8 cellular contexts compared by ENCODE assay signal in the genomic region with DNA sequence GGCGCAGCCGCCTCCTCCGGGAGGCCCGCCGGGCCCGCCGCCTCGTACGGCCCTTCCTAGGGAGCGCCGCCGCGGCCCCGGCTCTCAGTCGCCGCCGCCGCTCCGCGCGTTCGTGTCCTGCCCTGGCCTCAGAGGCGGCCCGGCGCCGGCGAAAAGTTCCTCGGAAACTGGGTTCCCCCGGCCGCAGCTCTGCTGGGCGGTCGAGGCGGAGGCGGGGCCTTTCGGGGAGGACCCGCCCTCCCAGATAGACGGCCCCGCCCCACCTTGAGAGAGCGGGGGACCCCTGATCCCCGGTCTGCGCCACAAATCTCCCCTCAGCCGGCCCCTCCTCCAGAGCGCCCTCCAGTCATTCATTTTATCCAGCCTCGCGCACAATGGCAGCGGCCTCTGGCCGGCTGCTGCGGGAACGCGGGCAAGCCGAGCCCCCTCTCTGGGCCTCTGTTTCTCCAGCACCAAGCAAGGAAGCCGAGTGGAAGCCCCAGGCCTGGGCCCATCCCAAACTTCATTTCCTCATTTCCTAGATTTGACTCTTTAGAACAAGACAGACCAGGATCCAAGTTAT. TPM values are rescaled to one million over a fixed set of nuclear protein-coding genes. Genes with fewer than 3 reads are reported as not detected.
DNase-seq lines count a peak whose midpoint lies in the region; ATAC-seq, FAIRE-seq and TF ChIP-seq lines count a peak whose summit lies in the region.

TSS of gene SREBF1 (minus strand) at position 169 of the 562 bp plus-strand sequence. CDS start 169 bp downstream, outside the sequence.

- peak; percentile 80 to 87 for DNase-seq in A549 (ENCODE audit: low read depth in 1 of 2, low spot score in 1 of 2)
- peak; percentile 82 for DNase-seq in RKO (ENCODE audit: low spot score)
- DNase-seq in activated naive CD4-positive, alpha-beta T cell treated with anti-CD3 and anti-CD28 coated beads, Interleukin-2, amount 10 ng/mL, durations not matched to agents 7 days and 5 days = peak; percentile 77
- peak; percentile 54 for DNase-seq in glomerular visceral epithelial cell (ENCODE audit: extremely low spot score)
- DNase-seq in osteoblast (ENCODE audit: insufficient read length, low spot score, missing footprints) = peak; percentile 96
- DNase-seq in urothelium cell line (ENCODE audit: low spot score) = peak; percentile 72

- peaks cover 5% of the 10 kb centered on the region for H4K20me1 ChIP-seq in osteoblast (ENCODE audit: insufficient read depth, low read length)

- peaks cover 34% of the 10 kb centered on the region for H3K36me3 Mint-ChIP-seq in activated naive CD4-positive, alpha-beta T cell treated with anti-CD3 and anti-CD28 coated beads, Interleukin-2, amount 10 ng/mL, durations not matched to agents 7 days and 5 days

- H3K9me3 Mint-ChIP-seq in activated naive CD4-positive, alpha-beta T cell treated with anti-CD3 and anti-CD28 coated beads, Interleukin-2, amount 10 ng/mL, durations not matched to agents 7 days and 5 days = no peaks in the 10 kb centered on the region

- CTCF ChIA-PET in A549 (lab: Yijun Ruan, JAX) = interaction anchor here (0.8 to 22.1 kb wide), 14 partner anchors 9 to 158 kb away, joined by 3 to 402 read pairs (median 4); partner anchors contain the start of gene RAI1
- CTCF ChIA-PET in activated naive CD4-positive, alpha-beta T cell treated with anti-CD3 and anti-CD28 coated beads, Interleukin-2, amount 10 ng/mL, durations not matched to agents 7 days and 5 days (lab: Charles Lee) = interaction anchor here (1.2 to 1.8 kb wide), 5 partner anchors 12 to 18 kb away, joined by 3 to 12 read pairs (median 8); no protein-coding TSS in a partner anchor

- TF ChIP-seq EP300 in A549 (IDR thresholded peaks at IDR 0.05) = no peak

- H3K4me3 ChIP-seq in A549 = peak within 1 kb of the TSS; percentile 85
- peak within 1 kb of the TSS; percentile 84 for H3K4me3 ChIP-seq in osteoblast (ENCODE audit: insufficient read depth, low read length)

- H3K27me3 ChIP-seq in osteoblast (ENCODE audit: insufficient read depth, low read length) = no peaks in the 10 kb centered on the region

- FAIRE-seq in A549 (lab: Jason Lieb, UNC) = no peak
- FAIRE-seq in urothelium cell line (lab: Jason Lieb, UNC) = no peak

- no peaks in the 10 kb centered on the region for H3K36me3 ChIP-seq in osteoblast (ENCODE audit: insufficient read depth, low read length)

- ATAC-seq in A549 = peak; percentile 20 to 47
- peak; percentile 36 for ATAC-seq in GM18502 (IDR thresholded peaks at IDR 0.05; ENCODE audit: poor library complexity, unreplicated experiment)
- ATAC-seq in HG02973 (IDR thresholded peaks at IDR 0.05; ENCODE audit: unreplicated experiment) = peak; percentile 26

- WGBS in A549 (ENCODE audit: missing lambda C conversion rate) = 4% methylated on average over 35 of the region's 52 CpGs

- H3K9me3 ChIP-seq in A549 (no peaks in the 10 kb centered on the region), osteoblast (ENCODE audit: low read depth, low read length) (no peaks in the 10 kb centered on the region)

- TF ChIP-seq CTCF in A549 (IDR thresholded peaks at IDR 0.05) = no peak
- TF ChIP-seq CTCF in osteoblast (IDR thresholded peaks at IDR 0.05; ENCODE audit: extremely low read depth, low read depth, low read length) = no peak

- peak within 1 kb of the TSS; percentile 86 for H3K4me3 Mint-ChIP-seq in activated naive CD4-positive, alpha-beta T cell treated with anti-CD3 and anti-CD28 coated beads, Interleukin-2, amount 10 ng/mL, durations not matched to agents 7 days and 5 days

- TF ChIP-seq POLR2A in A549 (IDR thresholded peaks at IDR 0.05; ENCODE audit: low read length) = peak; percentile 50; the same call in 1 of the 2 replicates

- no peak for TF ChIP-seq RAD21 in A549 (conservative IDR thresholded peaks at IDR 0.05 in 1 of 2, IDR thresholded peaks at IDR 0.05 in 1 of 2)

- H3K27ac Mint-ChIP-seq in activated naive CD4-positive, alpha-beta T cell treated with anti-CD3 and anti-CD28 coated beads, Interleukin-2, amount 10 ng/mL, durations not matched to agents 7 days and 5 days = peak within 1 kb of the TSS; percentile 96

- peak within 1 kb of the TSS; percentile 78 for H2AFZ ChIP-seq in osteoblast (ENCODE audit: low read length)

- POLR2A ChIA-PET in A549 (lab: Yijun Ruan, JAX) = interaction anchor here (0.9 to 5.7 kb wide), 19 partner anchors 10 to 156 kb away, joined by 3 to 105 read pairs (median 10); partner anchors contain the start of genes DRC3, RAI1 and TOM1L2

- H3K4me1 Mint-ChIP-seq in activated naive CD4-positive, alpha-beta T cell treated with anti-CD3 and anti-CD28 coated beads, Interleukin-2, amount 10 ng/mL, durations not matched to agents 7 days and 5 days = peaks cover 78% of the 10 kb centered on the region

- peaks cover 32% of the 10 kb centered on the region for H3K79me2 ChIP-seq in osteoblast (ENCODE audit: insufficient read depth, low read length)

- H3K27ac ChIP-seq in A549 = peak within 1 kb of the TSS; percentile 98
- H3K27ac ChIP-seq in osteoblast (ENCODE audit: low read depth, low read length) = peak within 1 kb of the TSS; percentile 95

- H3K4me1 ChIP-seq in A549 = peaks cover 82% of the 10 kb centered on the region
- peaks cover 51% of the 10 kb centered on the region for H3K4me1 ChIP-seq in osteoblast (ENCODE audit: insufficient read depth, low read length)

- peak within 1 kb of the TSS; percentile 93 for H3K4me2 ChIP-seq in A549
- peak within 1 kb of the TSS; percentile 88 for H3K4me2 ChIP-seq in osteoblast (ENCODE audit: insufficient read depth, low read length)

- H3K27me3 Mint-ChIP-seq in activated naive CD4-positive, alpha-beta T cell treated with anti-CD3 and anti-CD28 coated beads, Interleukin-2, amount 10 ng/mL, durations not matched to agents 7 days and 5 days = peaks cover 4% of the 10 kb centered on the region

TF ChIP-seq in A549, 52 proteins besides CTCF, POLR2A, EP300 and RAD21 (continues in another document):
- TF ChIP-seq USF2 (IDR thresholded peaks at IDR 0.05) (no peak), TP53 (CRISPR knock-in tag; IDR thresholded peaks at IDR 0.05) (no peak), CHD4 (IDR thresholded peaks at IDR 0.05; ENCODE audit: borderline replicate concordance) (no peak), JUN (IDR thresholded peaks at IDR 0.05) (peak; percentile 76 to 90; a peak in 3 of 5 replicates), FOSB (CRISPR knock-in tag; IDR thresholded peaks at IDR 0.05) (no peak), HOXA7 (CRISPR knock-in tag; IDR thresholded peaks at IDR 0.05) (no peak), RARB (CRISPR knock-in tag; IDR thresholded peaks at IDR 0.05) (0 out of 2 replicates have a peak, but pooled peaks have one; percentile 58), BCL3 (IDR thresholded peaks at IDR 0.05) (no peak), CHD2 (IDR thresholded peaks at IDR 0.05; ENCODE audit: low read length, partially characterized antibody) (no peak), RNF2 (IDR thresholded peaks at IDR 0.05; ENCODE audit: borderline replicate concordance, low read depth) (no peak), EHMT2 (IDR thresholded peaks at IDR 0.05; ENCODE audit: low read depth) (no peak), KDM1A (IDR thresholded peaks at IDR 0.05; ENCODE audit: low read depth) (no peak), CEBPB (IDR thresholded peaks at IDR 0.05) (no peak), POLR2AphosphoS2 (conservative IDR thresholded peaks at IDR 0.05; ENCODE audit: low read length) (no peak; the same call in 1 of the 2 replicates), ESRRA (IDR thresholded peaks at IDR 0.05; ENCODE audit: borderline replicate concordance, low read length) (no peak), PHF8 (IDR thresholded peaks at IDR 0.05; ENCODE audit: borderline replicate concordance, low read depth) (no peak)

RNA-seq across cellular contexts. Expression of gene SREBF1, which starts in this region (rescaled TPM):
- polyA plus RNA-seq in A549 (2011; rRNA removed) (47.4 and 54.6 TPM in 2 replicates), A549 (2017; fragmentation: RNase III; extraction: RNeasy Plus Mini Kit Qiagen cat#74134 plus additional on column Dnase treatment) (90.3 to 175 TPM (median 159 TPM) in 3 replicates)
- 52.7 and 75.7 TPM in 2 replicates for polyA plus RNA-seq in A549 (2012; cell fraction: cytosol; rRNA removed)
- 415 and 599 TPM in 2 replicates for polyA plus RNA-seq in A549 (2012; cell fraction: nucleus; rRNA removed)
- 75.5 and 133 TPM in 2 replicates for polyA minus RNA-seq in A549 (2011; rRNA and poly(A)+ RNA removed)
- 115 and 133 TPM in 2 replicates for total RNA-seq in osteoblast

Comparison
In these comparisons a context has a peak if more than half of its experiments do, and no peak if none do; other contexts are left out.
1. Peak in every context shown above with its lines: DNase-seq, ATAC-seq, H3K4me3 ChIP-seq and H3K27ac ChIP-seq.